ENCODE assay signal across 10 cellular contexts in the genomic region with DNA sequence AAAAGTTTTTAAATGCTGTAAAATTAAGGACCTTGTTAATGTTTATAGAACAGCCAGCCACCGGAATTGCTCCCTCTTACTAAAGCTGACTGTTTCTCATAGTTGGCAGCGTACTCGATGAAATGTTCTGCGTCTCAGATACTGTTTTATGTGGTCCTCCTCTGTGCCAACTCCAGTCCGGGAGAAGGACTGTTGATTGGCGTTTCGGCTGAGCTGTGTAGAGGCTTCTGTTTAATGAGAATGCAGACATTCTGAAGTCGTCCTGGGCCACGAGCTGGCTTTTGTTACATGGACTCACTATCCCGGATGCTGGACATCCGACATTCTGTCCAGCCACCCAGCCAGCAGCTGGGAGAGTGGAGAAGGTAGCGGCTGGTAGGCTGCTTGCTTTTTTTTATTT.
DNase-seq lines count a peak whose midpoint lies in the region; ATAC-seq and TF ChIP-seq lines count a peak whose summit lies in the region.
"Had no signal": no experiment of that assay in that cellular context is flagged by ENCODE, and none has a peak within 500 bp of the region (broad histone marks: within the 10 kb centered on the region; RNA-seq: fewer than 3 reads in every experiment).

No MANE protein-coding gene starts in this region.

- TF ChIP-seq CTCF in astrocyte of the cerebellum (IDR thresholded peaks at IDR 0.05; ENCODE audit: low read depth, low read length, missing control alignments) = no peak

- in situ Hi-C loops in astrocyte of the cerebellum (cut with HindIII; ENCODE audit: low sequenced_read_pairs) = no loop called here

- intact Hi-C loops in left ventricle myocardium superior (cut with micrococcal nuclease) = no loop called here

- no peak overlapping the region for H3K4me3 ChIP-seq in astrocyte of the cerebellum (ENCODE audit: low read depth, low read length)

- DNase-seq in DMS53 (lab: John Stamatoyannopoulos, UW) (peak; percentile 76), astrocyte of the cerebellum (ENCODE audit: low read depth) (peak; percentile 83), left ventricle myocardium superior (peak; percentile 45), renal cortical epithelial cell (ENCODE audit: low read depth) (peak; percentile 83), NCI-H526 (lab: John Stamatoyannopoulos, UW) (no peak), kidney glomerular epithelial cell (lab: John Stamatoyannopoulos, UW) (no peak)
- DNase-seq: effector memory CD4-positive, alpha-beta T cell; T-cell had no signal

- ATAC-seq in left ventricle myocardium superior = peak; percentile 78
- no peak for ATAC-seq in GM21515 (IDR thresholded peaks at IDR 0.05; ENCODE audit: unreplicated experiment)
- no peak for ATAC-seq in HG03457 (IDR thresholded peaks at IDR 0.05; ENCODE audit: unreplicated experiment)
- ATAC-seq: T-cell had no signal

Comparison
In these comparisons a context has a peak if more than half of its experiments do, and no peak if none do; other contexts are left out.
1. DNase-seq: peak in DMS53 (single experiment), astrocyte of the cerebellum (single experiment), left ventricle myocardium superior (single experiment) and renal cortical epithelial cell (single experiment); none in NCI-H526 (0 of 2) and kidney glomerular epithelial cell (single experiment).